ENCODE assay signal across 10 cellular contexts in genomic region chr12:108832730-108833354, GRCh38. TPM values are rescaled to one million over a fixed set of nuclear protein-coding genes. Genes with fewer than 3 reads are reported as not detected.
DNase-seq lines count a peak whose midpoint lies in the region; ATAC-seq and TF ChIP-seq lines count a peak whose summit lies in the region.
"Had no signal": no experiment of that assay in that cellular context is flagged by ENCODE, and none has a peak within 500 bp of the region (broad histone marks: within the 10 kb centered on the region; RNA-seq: fewer than 3 reads in every experiment).

No MANE protein-coding gene starts in this region.

- H3K79me2 ChIP-seq in PC-3 (ENCODE audit: low read length), result peaks cover 65% of the 10 kb centered on the region

- H3K9me3 ChIP-seq in PC-3 (ENCODE audit: low read length), result no peaks in the 10 kb centered on the region
- no peaks in the 10 kb centered on the region for H3K9me3 ChIP-seq in CD4-positive, alpha-beta T cell (ENCODE audit: control insufficient read depth, low read length)
- H3K9me3 ChIP-seq: BLaER1 treated with 17β-estradiol and CSF1 and Interleukin-3, amounts not matched to agents 10 nM and 100 nM; neutrophil had no signal

- intact Hi-C loops in PC-3 (cut with micrococcal nuclease), result no loop called here
- intact Hi-C loops in CD4-positive, alpha-beta T cell (cut with DNase I, micrococcal nuclease), result no loop called here

- peak overlapping the region; percentile 95 to 98 for H3K27ac Mint-ChIP-seq in natural killer cell treated with Interleukin-12 subunit alpha and Interleukin-12 subunit beta and Interleukin-15 and Interleukin-18, amount 100 ng/mL, for 72 hours
- no peak overlapping the region for H3K27ac Mint-ChIP-seq in CD4-positive, alpha-beta T cell

- no peaks in the 10 kb centered on the region for H3K9me3 Mint-ChIP-seq in natural killer cell treated with Interleukin-12 subunit alpha and Interleukin-12 subunit beta and Interleukin-15 and Interleukin-18, amount 100 ng/mL, for 72 hours
- H3K9me3 Mint-ChIP-seq in CD4-positive, alpha-beta T cell, result no peaks in the 10 kb centered on the region

- POLR2A ChIA-PET in PC-3 (lab: Charles Lee; ENCODE audit: unreplicated experiment), result interaction anchor here (0.6 to 0.7 kb wide), 3 partner anchors 14 to 350 kb away, joined by 3 to 6 read pairs (median 5); no protein-coding TSS in a partner anchor
- POLR2A ChIA-PET in CD4-positive, alpha-beta T cell (lab: Charles Lee), result no interaction called here

- no peaks in the 10 kb centered on the region for H3K27me3 Mint-ChIP-seq in natural killer cell treated with Interleukin-12 subunit alpha and Interleukin-12 subunit beta and Interleukin-15 and Interleukin-18, amount 100 ng/mL, for 72 hours
- H3K27me3 Mint-ChIP-seq in CD4-positive, alpha-beta T cell, result no peaks in the 10 kb centered on the region

- peak overlapping the region; percentile 55 for H3K4me2 ChIP-seq in PC-3 (ENCODE audit: low read length)
- H3K4me2 ChIP-seq: BLaER1 treated with 17β-estradiol and CSF1 and Interleukin-3, amounts not matched to agents 10 nM and 100 nM had no signal

- no peak overlapping the region for H3K4me3 ChIP-seq in PC-3 (ENCODE audit: low read length)
- no peak overlapping the region for H3K4me3 ChIP-seq in epithelial cell of esophagus (ENCODE audit: low read length)
- H3K4me3 ChIP-seq: BLaER1 treated with 17β-estradiol and CSF1 and Interleukin-3, amounts not matched to agents 10 nM and 100 nM had no signal

- peaks cover 26% of the 10 kb centered on the region for H3K4me1 ChIP-seq in PC-3 (ENCODE audit: insufficient read depth, low read length)

- peaks cover 55% of the 10 kb centered on the region for H3K36me3 ChIP-seq in PC-3 (ENCODE audit: low read depth, low read length)

- no peaks in the 10 kb centered on the region for H3K27me3 ChIP-seq in PC-3 (ENCODE audit: low read length)
- no peaks in the 10 kb centered on the region for H3K27me3 ChIP-seq in CD4-positive, alpha-beta T cell (ENCODE audit: control insufficient read depth, insufficient read depth, low read length)
- H3K27me3 ChIP-seq: BLaER1 treated with 17β-estradiol and CSF1 and Interleukin-3, amounts not matched to agents 10 nM and 100 nM; neutrophil had no signal

- ATAC-seq in PC-3 (peak; percentile 57), GM21786 (IDR thresholded peaks at IDR 0.05; ENCODE audit: unreplicated experiment) (no peak), HG03175 (IDR thresholded peaks at IDR 0.05; ENCODE audit: unreplicated experiment) (no peak)
- ATAC-seq in natural killer cell treated with Interleukin-12 subunit alpha and Interleukin-12 subunit beta and Interleukin-15 and Interleukin-18, amount 100 ng/mL, for 72 hours, result no peak
- ATAC-seq in CD4-positive, alpha-beta T cell (ENCODE audit: poor library complexity), result no peak

- H3K27ac ChIP-seq in PC-3 (ENCODE audit: low read length), result peak overlapping the region; percentile 41
- H3K27ac ChIP-seq in CD4-positive, alpha-beta T cell (ENCODE audit: low read depth, low read length), result no peak overlapping the region
- H3K27ac ChIP-seq: BLaER1 treated with 17β-estradiol and CSF1 and Interleukin-3, amounts not matched to agents 10 nM and 100 nM; neutrophil had no signal

- no TSS peak for BruUV-seq in PC-3 (replicated peaks; lab: Mats Ljungman, UMichigan)

- no peaks in the 10 kb centered on the region for H4K20me1 ChIP-seq in PC-3 (ENCODE audit: low read length)

- TF ChIP-seq CTCF in PC-3 (conservative IDR thresholded peaks at IDR 0.05; ENCODE audit: low read depth, low read length) (no peak), epithelial cell of esophagus (IDR thresholded peaks at IDR 0.05; ENCODE audit: insufficient read depth, low read depth, low read length, missing control alignments) (no peak)
- TF ChIP-seq CTCF in CD4-positive, alpha-beta T cell (IDR thresholded peaks at IDR 0.05), result no peak

- H3K36me3 Mint-ChIP-seq in natural killer cell treated with Interleukin-12 subunit alpha and Interleukin-12 subunit beta and Interleukin-15 and Interleukin-18, amount 100 ng/mL, for 72 hours, result peaks cover 22% of the 10 kb centered on the region
- peaks cover 32% of the 10 kb centered on the region for H3K36me3 Mint-ChIP-seq in CD4-positive, alpha-beta T cell (ENCODE audit: low read depth)

- no peaks in the 10 kb centered on the region for H3K9me2 ChIP-seq in PC-3 (replicated peaks; ENCODE audit: low read length)

- peak overlapping the region; percentile 84 for H3K4me3 Mint-ChIP-seq in natural killer cell treated with Interleukin-12 subunit alpha and Interleukin-12 subunit beta and Interleukin-15 and Interleukin-18, amount 100 ng/mL, for 72 hours
- no peak overlapping the region for H3K4me3 Mint-ChIP-seq in CD4-positive, alpha-beta T cell

- no peak overlapping the region for H2AFZ ChIP-seq in PC-3 (ENCODE audit: low read length)

- H3K9ac ChIP-seq in PC-3 (ENCODE audit: low read length), result no peak overlapping the region
- H3K9ac ChIP-seq: BLaER1 treated with 17β-estradiol and CSF1 and Interleukin-3, amounts not matched to agents 10 nM and 100 nM had no signal

- CTCF ChIA-PET in PC-3 (lab: Charles Lee), result interaction anchor here (0.6 to 0.8 kb wide), 2 partner anchors 11 to 257 kb away, joined by 3 to 13 read pairs; no protein-coding TSS in a partner anchor
- CTCF ChIA-PET in CD4-positive, alpha-beta T cell (lab: Charles Lee), result no interaction called here

- H3K4me1 Mint-ChIP-seq in natural killer cell treated with Interleukin-12 subunit alpha and Interleukin-12 subunit beta and Interleukin-15 and Interleukin-18, amount 100 ng/mL, for 72 hours (ENCODE audit: low read depth in 2 of 2), result peaks cover 72 to 83% of the 10 kb centered on the region in 2 donors
- H3K4me1 Mint-ChIP-seq in CD4-positive, alpha-beta T cell (ENCODE audit: low read depth), result peaks cover 8% of the 10 kb centered on the region

- peaks cover 4% of the 10 kb centered on the region for H3F3A ChIP-seq in PC-3 (ENCODE audit: low read length, unreplicated experiment)

- peak; percentile 76 for DNase-seq in A172 (ENCODE audit: low spot score)
- DNase-seq in PC-3, result peak; percentile 53
- peak; percentile 88 for DNase-seq in epithelial cell of esophagus (ENCODE audit: low read depth)
- no peak for DNase-seq in natural killer cell treated with Interleukin-12 subunit alpha and Interleukin-12 subunit beta and Interleukin-15 and Interleukin-18, amount 100 ng/mL, for 72 hours (ENCODE audit: low spot score)
- DNase-seq in NOMO-1 treated with DMSO at 0.1 percent for 48 hours (lab: John Stamatoyannopoulos, UW; ENCODE audit: unreplicated experiment), result no peak
- no peak for DNase-seq in CD4-positive, alpha-beta T cell

RNA-seq across cellular contexts. Expression of gene SSH1, which starts 24.5 kb away (rescaled TPM):
- 6.9 and 7.4 TPM in 2 replicates for total RNA-seq in A172 (2014; rRNA removed; shearing (Covaris generic))
- 17.2 and 24.2 TPM in 2 replicates for total RNA-seq in PC-3 (2014; rRNA removed)
- total RNA-seq in natural killer cell treated with Interleukin-12 subunit alpha and Interleukin-12 subunit beta and Interleukin-15 and Interleukin-18, amount 100 ng/mL, for 72 hours, result 10 to 100 TPM; 40.5 to 73.9 TPM
- 10 to 100 TPM; 21.1 to 24.2 TPM for total RNA-seq in CD4-positive, alpha-beta T cell

RNA-seq across cellular contexts. Expression of gene DAO, which starts 47.0 kb away (rescaled TPM):
- total RNA-seq in A172 (2014; rRNA removed; shearing (Covaris generic)), result not detected in 2 replicates
- total RNA-seq in PC-3 (2014; rRNA removed), result not detected in 2 replicates
- total RNA-seq in natural killer cell treated with Interleukin-12 subunit alpha and Interleukin-12 subunit beta and Interleukin-15 and Interleukin-18, amount 100 ng/mL, for 72 hours, result not detected
- not detected for total RNA-seq in CD4-positive, alpha-beta T cell

Comparison
In these comparisons a context has a peak if more than half of its experiments do, and no peak if none do; other contexts are left out.
1. DNase-seq: peak in A172 (single experiment), PC-3 (single experiment) and epithelial cell of esophagus (single experiment); none in natural killer cell treated with Interleukin-12 subunit alpha and Interleukin-12 subunit beta and Interleukin-15 and Interleukin-18, amount 100 ng/mL, for 72 hours (single experiment), NOMO-1 treated with DMSO at 0.1 percent for 48 hours (single experiment) and CD4-positive, alpha-beta T cell (0 of 10).